ENCODE assay signal across 19 cellular contexts in genomic region chr2:188412190-188412589, GRCh38.
DNase-seq lines count a peak whose midpoint lies in the region; ATAC-seq and FAIRE-seq lines count a peak whose summit lies in the region.
"Had no signal": no experiment of that assay in that cellular context is flagged by ENCODE, and none has a peak within 500 bp of the region (broad histone marks: within the 10 kb centered on the region; RNA-seq: fewer than 3 reads in every experiment).

No MANE protein-coding gene starts in this region.

- in situ Hi-C loops in Caki2 (cut with HindIII; ENCODE audit: low pct_unique_long_range_greater_than_20kb, low sequenced_read_pairs): no loop called here

- no peak for ATAC-seq in GM18517 (IDR thresholded peaks at IDR 0.05; ENCODE audit: unreplicated experiment)
- ATAC-seq: A549, HCT116, HepG2 had no signal

- DNase-seq in Caki2 (ENCODE audit: low read depth) (peak; percentile 25), HTR-8/SVneo (ENCODE audit: insufficient read length, low spot score) (no peak), RCC 7860 (ENCODE audit: low spot score) (peak; percentile 52), kidney tubule cell (ENCODE audit: low spot score) (peak; percentile 69), dermis blood vessel endothelial cell (no peak), SIG-M5 treated with dmso at 0.1 percent for 504 hours (lab: John Stamatoyannopoulos, UW; ENCODE audit: unreplicated experiment) (no peak), NCI-H2081 (lab: John Stamatoyannopoulos, UW) (no peak)
- DNase-seq: AML-193; Calu3; CD4-positive, alpha-beta memory T cell; DND-41; EL; GOT3; H7 had no signal

- FAIRE-seq in HTR-8/SVneo (lab: Jason Lieb, UNC) (peak; percentile 9), RCC 7860 (lab: Jason Lieb, UNC) (peak; percentile 67)
- FAIRE-seq: A549, GM12891, HepG2 had no signal

Comparison
In these comparisons a context has a peak if more than half of its experiments do, and no peak if none do; other contexts are left out.
1. DNase-seq: peak in Caki2 (single experiment), RCC 7860 (single experiment) and kidney tubule cell (single experiment); none in HTR-8/SVneo (single experiment), dermis blood vessel endothelial cell (single experiment), SIG-M5 treated with dmso at 0.1 percent for 504 hours (single experiment) and NCI-H2081 (0 of 2).